ENCODE assay signal across 1 cellular context in the genomic region with DNA sequence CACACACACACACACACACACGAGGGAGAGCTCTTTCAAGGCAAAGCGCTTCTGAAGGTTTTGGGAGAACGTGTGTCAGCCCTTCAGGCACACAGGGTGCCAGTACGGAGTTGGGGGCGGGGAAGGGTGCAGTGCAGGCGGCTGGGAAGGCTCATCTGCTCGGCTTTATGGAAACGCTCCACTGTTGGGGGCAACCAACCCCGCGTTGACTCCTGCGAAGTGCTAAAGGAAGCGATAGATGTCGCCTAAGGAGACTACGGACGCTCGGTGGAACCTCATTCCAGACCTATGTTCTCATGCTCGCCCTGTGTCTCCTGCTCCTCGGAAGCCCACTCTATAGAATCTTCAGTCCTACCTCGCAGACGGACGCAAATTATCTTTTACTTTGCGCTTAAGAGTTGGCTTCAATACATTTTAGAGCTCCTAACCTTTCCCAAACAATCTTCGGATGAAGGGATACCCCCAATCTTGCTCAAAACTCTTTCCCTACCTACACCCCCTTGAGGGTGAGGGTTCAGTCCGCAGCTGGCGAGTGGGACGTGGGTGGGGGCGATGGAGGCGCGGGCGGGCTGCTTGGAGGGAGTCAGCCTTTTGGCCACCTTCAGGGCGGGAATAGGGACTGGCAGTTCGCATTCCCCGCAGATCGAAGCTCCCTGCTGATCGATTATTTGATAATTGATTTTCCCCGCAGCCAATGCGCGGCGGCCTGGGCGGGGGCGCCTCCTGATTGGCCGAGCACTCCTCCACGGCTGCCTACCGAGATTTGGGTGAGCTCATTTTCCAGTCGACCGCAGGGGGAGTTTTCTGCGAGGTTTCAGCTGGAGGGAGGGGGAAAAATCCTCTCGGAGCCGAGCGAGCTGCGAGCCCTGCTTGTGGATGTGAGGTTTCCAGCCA.
A peak's percentile ranks its signal among the peaks of the same experiment; 100 is the strongest.
TF ChIP-seq lines count a peak whose summit lies in the region.

No MANE protein-coding gene starts in this region.

TF ChIP-seq in HepG2, 621 proteins besides CTCF, POLR2A, EP300 and RAD21 (continued from another document and continues in another):
- TF ChIP-seq, protein P1, sequence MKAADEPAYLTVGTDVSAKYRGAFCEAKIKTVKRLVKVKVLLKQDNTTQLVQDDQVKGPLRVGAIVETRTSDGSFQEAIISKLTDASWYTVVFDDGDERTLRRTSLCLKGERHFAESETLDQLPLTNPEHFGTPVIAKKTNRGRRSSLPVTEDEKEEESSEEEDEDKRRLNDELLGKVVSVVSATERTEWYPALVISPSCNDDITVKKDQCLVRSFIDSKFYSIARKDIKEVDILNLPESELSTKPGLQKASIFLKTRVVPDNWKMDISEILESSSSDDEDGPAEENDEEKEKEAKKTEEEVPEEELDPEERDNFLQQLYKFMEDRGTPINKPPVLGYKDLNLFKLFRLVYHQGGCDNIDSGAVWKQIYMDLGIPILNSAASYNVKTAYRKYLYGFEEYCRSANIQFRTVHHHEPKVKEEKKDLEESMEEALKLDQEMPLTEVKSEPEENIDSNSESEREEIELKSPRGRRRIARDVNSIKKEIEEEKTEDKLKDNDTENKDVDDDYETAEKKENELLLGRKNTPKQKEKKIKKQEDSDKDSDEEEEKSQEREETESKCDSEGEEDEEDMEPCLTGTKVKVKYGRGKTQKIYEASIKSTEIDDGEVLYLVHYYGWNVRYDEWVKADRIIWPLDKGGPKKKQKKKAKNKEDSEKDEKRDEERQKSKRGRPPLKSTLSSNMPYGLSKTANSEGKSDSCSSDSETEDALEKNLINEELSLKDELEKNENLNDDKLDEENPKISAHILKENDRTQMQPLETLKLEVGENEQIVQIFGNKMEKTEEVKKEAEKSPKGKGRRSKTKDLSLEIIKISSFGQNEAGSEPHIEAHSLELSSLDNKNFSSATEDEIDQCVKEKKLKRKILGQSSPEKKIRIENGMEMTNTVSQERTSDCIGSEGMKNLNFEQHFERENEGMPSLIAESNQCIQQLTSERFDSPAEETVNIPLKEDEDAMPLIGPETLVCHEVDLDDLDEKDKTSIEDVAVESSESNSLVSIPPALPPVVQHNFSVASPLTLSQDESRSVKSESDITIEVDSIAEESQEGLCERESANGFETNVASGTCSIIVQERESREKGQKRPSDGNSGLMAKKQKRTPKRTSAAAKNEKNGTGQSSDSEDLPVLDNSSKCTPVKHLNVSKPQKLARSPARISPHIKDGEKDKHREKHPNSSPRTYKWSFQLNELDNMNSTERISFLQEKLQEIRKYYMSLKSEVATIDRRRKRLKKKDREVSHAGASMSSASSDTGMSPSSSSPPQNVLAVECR (CRISPR knock-in tag; IDR thresholded peaks at IDR 0.05; ENCODE audit: borderline replicate concordance) = peak; percentile 66; the same call in 1 of the 2 replicates
- TF ChIP-seq KAT8 (CRISPR knock-in tag; IDR thresholded peaks at IDR 0.05) (peak; percentile 44; the same call in 1 of the 2 replicates), PHB2 (IDR thresholded peaks at IDR 0.05; ENCODE audit: partially characterized antibody) (no peak), RXRA (CRISPR knock-in tag; IDR thresholded peaks at IDR 0.05) (peak; percentile 30; the same call in 1 of the 2 replicates), NFE2L2 (IDR thresholded peaks at IDR 0.05; ENCODE audit: low read length) (no peak), ZNF598 (CRISPR knock-in tag; IDR thresholded peaks at IDR 0.05; ENCODE audit: borderline replicate concordance) (peak; percentile 44; the same call in 1 of the 2 replicates), ISX (CRISPR knock-in tag; conservative IDR thresholded peaks at IDR 0.05) (no peak), ZNF768 (CRISPR knock-in tag; IDR thresholded peaks at IDR 0.05) (no peak), SALL1 (CRISPR knock-in tag; IDR thresholded peaks at IDR 0.05) (peak; percentile 68; the same call in 1 of the 2 replicates), ZNF382 (CRISPR knock-in tag; IDR thresholded peaks at IDR 0.05; ENCODE audit: borderline replicate concordance) (no peak), CAMTA2 (CRISPR knock-in tag; IDR thresholded peaks at IDR 0.05; ENCODE audit: borderline replicate concordance) (no peak), ESRRA (CRISPR knock-in tag; IDR thresholded peaks at IDR 0.05; ENCODE audit: low read depth) (no peak), ZFP36L1 (CRISPR knock-in tag; IDR thresholded peaks at IDR 0.05) (no peak), EHMT2 (IDR thresholded peaks at IDR 0.05; ENCODE audit: borderline replicate concordance, low read depth, low read length) (no peak), FOXK1 (CRISPR knock-in tag; IDR thresholded peaks at IDR 0.05; ENCODE audit: borderline replicate concordance, low read depth) (peak; percentile 58; the same call in 1 of the 2 replicates), ZNF577 (CRISPR knock-in tag; IDR thresholded peaks at IDR 0.05; ENCODE audit: borderline replicate concordance, low read depth) (no peak), KLF6 (CRISPR knock-in tag; IDR thresholded peaks at IDR 0.05) (no peak; the same call in 1 of the 2 replicates), ZNF839 (CRISPR knock-in tag; IDR thresholded peaks at IDR 0.05; ENCODE audit: borderline replicate concordance) (no peak), ZFYVE20 (CRISPR knock-in tag; IDR thresholded peaks at IDR 0.05; ENCODE audit: borderline replicate concordance, low read depth) (no peak), HOXA3 (CRISPR knock-in tag; IDR thresholded peaks at IDR 0.05) (peak; percentile 70), NFIC (IDR thresholded peaks at IDR 0.05; ENCODE audit: low read length) (0 out of 2 replicates have a peak, but pooled peaks have one; percentile 22), ZNF616 (CRISPR knock-in tag; IDR thresholded peaks at IDR 0.05; ENCODE audit: low read depth) (no peak)
- TF ChIP-seq, protein P2, sequence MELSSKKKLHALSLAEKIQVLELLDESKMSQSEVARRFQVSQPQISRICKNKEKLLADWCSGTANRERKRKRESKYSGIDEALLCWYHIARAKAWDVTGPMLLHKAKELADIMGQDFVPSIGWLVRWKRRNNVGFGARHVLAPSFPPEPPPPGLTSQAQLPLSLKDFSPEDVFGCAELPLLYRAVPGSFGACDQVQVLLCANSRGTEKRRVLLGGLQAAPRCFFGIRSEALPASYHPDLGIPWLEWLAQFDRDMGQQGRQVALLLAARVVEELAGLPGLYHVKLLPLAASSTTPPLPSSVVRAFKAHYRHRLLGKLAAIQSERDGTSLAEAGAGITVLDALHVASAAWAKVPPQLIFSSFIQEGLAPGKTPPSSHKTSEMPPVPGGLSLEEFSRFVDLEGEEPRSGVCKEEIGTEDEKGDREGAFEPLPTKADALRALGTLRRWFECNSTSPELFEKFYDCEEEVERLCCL (CRISPR knock-in tag; IDR thresholded peaks at IDR 0.05; ENCODE audit: borderline replicate concordance) = no peak
- TF ChIP-seq, protein P3, sequence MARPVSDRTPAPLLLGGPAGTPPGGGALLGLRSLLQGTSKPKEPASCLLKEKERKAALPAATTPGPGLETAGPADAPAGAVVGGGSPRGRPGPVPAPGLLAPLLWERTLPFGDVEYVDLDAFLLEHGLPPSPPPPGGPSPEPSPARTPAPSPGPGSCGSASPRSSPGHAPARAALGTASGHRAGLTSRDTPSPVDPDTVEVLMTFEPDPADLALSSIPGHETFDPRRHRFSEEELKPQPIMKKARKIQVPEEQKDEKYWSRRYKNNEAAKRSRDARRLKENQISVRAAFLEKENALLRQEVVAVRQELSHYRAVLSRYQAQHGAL (CRISPR knock-in tag; IDR thresholded peaks at IDR 0.05; ENCODE audit: not compliant biosample characterization) = no peak
- TF ChIP-seq, protein P4, sequence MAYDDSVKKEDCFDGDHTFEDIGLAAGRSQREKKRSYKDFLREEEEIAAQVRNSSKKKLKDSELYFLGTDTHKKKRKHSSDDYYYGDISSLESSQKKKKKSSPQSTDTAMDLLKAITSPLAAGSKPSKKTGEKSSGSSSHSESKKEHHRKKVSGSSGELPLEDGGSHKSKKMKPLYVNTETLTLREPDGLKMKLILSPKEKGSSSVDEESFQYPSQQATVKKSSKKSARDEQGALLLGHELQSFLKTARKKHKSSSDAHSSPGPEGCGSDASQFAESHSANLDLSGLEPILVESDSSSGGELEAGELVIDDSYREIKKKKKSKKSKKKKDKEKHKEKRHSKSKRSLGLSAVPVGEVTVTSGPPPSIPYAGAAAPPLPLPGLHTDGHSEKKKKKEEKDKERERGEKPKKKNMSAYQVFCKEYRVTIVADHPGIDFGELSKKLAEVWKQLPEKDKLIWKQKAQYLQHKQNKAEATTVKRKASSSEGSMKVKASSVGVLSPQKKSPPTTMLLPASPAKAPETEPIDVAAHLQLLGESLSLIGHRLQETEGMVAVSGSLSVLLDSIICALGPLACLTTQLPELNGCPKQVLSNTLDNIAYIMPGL (CRISPR knock-in tag; IDR thresholded peaks at IDR 0.05; ENCODE audit: borderline replicate concordance in 1 of 2, low read depth in 1 of 2) = no peak; a peak in 1 of 4 replicates
- TF ChIP-seq, protein P5, sequence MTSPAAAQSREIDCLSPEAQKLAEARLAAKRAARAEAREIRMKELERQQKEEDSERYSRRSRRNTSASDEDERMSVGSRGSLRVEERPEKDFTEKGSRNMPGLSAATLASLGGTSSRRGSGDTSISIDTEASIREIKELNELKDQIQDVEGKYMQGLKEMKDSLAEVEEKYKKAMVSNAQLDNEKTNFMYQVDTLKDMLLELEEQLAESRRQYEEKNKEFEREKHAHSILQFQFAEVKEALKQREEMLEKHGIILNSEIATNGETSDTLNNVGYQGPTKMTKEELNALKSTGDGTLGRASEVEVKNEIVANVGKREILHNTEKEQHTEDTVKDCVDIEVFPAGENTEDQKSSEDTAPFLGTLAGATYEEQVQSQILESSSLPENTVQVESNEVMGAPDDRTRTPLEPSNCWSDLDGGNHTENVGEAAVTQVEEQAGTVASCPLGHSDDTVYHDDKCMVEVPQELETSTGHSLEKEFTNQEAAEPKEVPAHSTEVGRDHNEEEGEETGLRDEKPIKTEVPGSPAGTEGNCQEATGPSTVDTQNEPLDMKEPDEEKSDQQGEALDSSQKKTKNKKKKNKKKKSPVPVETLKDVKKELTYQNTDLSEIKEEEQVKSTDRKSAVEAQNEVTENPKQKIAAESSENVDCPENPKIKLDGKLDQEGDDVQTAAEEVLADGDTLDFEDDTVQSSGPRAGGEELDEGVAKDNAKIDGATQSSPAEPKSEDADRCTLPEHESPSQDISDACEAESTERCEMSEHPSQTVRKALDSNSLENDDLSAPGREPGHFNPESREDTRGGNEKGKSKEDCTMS (CRISPR knock-in tag; conservative IDR thresholded peaks at IDR 0.05) = no peak
- TF ChIP-seq, protein P6, sequence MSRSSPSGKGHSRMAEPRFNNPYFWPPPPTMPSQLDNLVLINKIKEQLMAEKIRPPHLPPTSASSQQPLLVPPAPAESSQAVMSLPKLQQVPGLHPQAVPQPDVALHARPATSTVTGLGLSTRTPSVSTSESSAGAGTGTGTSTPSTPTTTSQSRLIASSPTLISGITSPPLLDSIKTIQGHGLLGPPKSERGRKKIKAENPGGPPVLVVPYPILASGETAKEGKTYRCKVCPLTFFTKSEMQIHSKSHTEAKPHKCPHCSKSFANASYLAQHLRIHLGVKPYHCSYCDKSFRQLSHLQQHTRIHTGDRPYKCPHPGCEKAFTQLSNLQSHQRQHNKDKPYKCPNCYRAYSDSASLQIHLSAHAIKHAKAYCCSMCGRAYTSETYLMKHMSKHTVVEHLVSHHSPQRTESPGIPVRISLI (CRISPR knock-in tag; IDR thresholded peaks at IDR 0.05; ENCODE audit: borderline replicate concordance) = no peak
- TF ChIP-seq, protein P7, sequence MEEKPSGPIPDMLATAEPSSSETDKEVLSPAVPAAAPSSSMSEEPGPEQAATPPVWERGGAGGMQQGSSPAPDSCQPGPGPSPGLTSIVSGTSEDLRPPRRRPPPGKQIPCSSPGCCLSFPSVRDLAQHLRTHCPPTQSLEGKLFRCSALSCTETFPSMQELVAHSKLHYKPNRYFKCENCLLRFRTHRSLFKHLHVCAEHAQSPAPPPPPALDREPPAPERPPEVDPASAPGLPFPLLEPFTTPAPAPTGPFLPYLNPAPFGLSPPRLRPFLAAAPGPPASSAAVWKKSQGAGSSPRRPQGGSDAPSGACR (CRISPR knock-in tag; IDR thresholded peaks at IDR 0.05) = no peak
- TF ChIP-seq, protein P8, sequence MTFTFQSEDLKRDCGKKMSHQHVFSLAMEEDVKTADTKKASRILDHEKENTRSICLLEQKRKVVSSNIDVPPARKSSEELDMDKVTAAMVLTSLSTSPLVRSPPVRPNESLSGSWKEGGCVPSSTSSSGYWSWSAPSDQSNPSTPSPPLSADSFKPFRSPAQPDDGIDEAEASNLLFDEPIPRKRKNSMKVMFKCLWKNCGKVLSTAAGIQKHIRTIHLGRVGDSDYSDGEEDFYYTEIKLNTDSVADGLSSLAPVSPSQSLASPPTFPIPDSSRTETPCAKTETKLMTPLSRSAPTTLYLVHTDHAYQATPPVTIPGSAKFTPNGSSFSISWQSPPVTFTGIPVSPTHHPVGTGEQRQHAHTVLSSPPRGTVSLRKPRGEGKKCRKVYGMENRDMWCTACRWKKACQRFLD (CRISPR knock-in tag; IDR thresholded peaks at IDR 0.05; ENCODE audit: borderline replicate concordance) = no peak
- TF ChIP-seq, protein P9, sequence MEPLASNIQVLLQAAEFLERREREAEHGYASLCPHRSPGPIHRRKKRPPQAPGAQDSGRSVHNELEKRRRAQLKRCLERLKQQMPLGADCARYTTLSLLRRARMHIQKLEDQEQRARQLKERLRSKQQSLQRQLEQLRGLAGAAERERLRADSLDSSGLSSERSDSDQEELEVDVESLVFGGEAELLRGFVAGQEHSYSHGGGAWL (CRISPR knock-in tag; IDR thresholded peaks at IDR 0.05) = no peak
- TF ChIP-seq, protein P10, sequence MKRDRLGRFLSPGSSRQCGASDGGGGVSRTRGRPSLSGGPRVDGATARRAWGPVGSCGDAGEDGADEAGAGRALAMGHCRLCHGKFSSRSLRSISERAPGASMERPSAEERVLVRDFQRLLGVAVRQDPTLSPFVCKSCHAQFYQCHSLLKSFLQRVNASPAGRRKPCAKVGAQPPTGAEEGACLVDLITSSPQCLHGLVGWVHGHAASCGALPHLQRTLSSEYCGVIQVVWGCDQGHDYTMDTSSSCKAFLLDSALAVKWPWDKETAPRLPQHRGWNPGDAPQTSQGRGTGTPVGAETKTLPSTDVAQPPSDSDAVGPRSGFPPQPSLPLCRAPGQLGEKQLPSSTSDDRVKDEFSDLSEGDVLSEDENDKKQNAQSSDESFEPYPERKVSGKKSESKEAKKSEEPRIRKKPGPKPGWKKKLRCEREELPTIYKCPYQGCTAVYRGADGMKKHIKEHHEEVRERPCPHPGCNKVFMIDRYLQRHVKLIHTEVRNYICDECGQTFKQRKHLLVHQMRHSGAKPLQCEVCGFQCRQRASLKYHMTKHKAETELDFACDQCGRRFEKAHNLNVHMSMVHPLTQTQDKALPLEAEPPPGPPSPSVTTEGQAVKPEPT (CRISPR knock-in tag; IDR thresholded peaks at IDR 0.05; ENCODE audit: low read depth) = no peak
- TF ChIP-seq, protein P11, sequence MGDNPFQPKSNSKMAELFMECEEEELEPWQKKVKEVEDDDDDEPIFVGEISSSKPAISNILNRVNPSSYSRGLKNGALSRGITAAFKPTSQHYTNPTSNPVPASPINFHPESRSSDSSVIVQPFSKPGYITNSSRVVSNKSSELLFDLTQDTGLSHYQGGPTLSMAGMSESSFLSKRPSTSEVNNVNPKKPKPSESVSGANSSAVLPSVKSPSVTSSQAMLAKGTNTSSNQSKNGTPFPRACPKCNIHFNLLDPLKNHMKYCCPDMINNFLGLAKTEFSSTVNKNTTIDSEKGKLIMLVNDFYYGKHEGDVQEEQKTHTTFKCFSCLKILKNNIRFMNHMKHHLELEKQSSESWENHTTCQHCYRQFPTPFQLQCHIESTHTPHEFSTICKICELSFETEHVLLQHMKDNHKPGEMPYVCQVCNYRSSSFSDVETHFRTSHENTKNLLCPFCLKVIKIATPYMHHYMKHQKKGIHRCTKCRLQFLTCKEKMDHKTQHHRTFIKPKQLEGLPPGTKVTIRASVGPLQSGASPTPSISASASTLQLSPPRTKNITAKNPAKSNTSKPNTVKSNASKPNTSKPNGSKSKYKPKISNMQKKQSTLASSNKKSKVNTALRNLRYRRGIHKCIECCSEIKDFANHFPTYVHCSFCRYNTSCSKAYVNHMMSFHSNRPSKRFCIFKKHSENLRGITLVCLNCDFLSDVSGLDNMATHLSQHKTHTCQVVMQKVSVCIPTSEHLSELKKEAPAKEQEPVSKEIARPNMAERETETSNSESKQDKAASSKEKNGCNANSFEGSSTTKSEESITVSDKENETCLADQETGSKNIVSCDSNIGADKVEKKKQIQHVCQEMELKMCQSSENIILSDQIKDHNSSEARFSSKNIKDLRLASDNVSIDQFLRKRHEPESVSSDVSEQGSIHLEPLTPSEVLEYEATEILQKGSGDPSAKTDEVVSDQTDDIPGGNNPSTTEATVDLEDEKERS (CRISPR knock-in tag; IDR thresholded peaks at IDR 0.05) = no peak
